ENCODE assay signal across 15 cellular contexts in genomic region chr17:58382885-58383248, GRCh38. TPM values are rescaled to one million over a fixed set of nuclear protein-coding genes. Genes with fewer than 3 reads are reported as not detected.
DNase-seq lines count a peak whose midpoint lies in the region; ATAC-seq lines count a peak whose summit lies in the region.
"Had no signal": no experiment of that assay in that cellular context is flagged by ENCODE, and none has a peak within 500 bp of the region (broad histone marks: within the 10 kb centered on the region; RNA-seq: fewer than 3 reads in every experiment).

No MANE protein-coding gene starts in this region.

- intact Hi-C loops in activated CD4-positive, alpha-beta T cell treated with anti-CD3 and anti-CD28 coated beads, Interleukin-2, amount 10 ng/mL, durations not matched to agents 24 days and 14 days (cut with micrococcal nuclease) = loop anchor here (1.0 to 2.0 kb wide), 2 partner anchors 30 kb away; partner anchors contain the start of gene SUPT4H1
- intact Hi-C loops in left colon (cut with DNase I, micrococcal nuclease) = no loop called here

- H3K27me3 Mint-ChIP-seq in activated CD4-positive, alpha-beta T cell treated with anti-CD3 and anti-CD28 coated beads, Interleukin-2, amount 10 ng/mL, durations not matched to agents 24 days and 14 days = no peaks in the 10 kb centered on the region
- H3K27me3 Mint-ChIP-seq in T-cell = no peaks in the 10 kb centered on the region

- peaks cover 41% of the 10 kb centered on the region for H3K4me1 Mint-ChIP-seq in activated CD4-positive, alpha-beta T cell treated with anti-CD3 and anti-CD28 coated beads, Interleukin-2, amount 10 ng/mL, durations not matched to agents 24 days and 14 days
- H3K4me1 Mint-ChIP-seq in T-cell = peaks cover 41 to 54% (median 51%) of the 10 kb centered on the region in 3 donors
- H3K4me1 Mint-ChIP-seq in stimulated activated effector memory CD8-positive, alpha-beta T cell treated with anti-CD3 and anti-CD28 coated beads, Interleukin-12 subunit alpha, Interleukin-12 subunit beta, amount 100 ng/mL, for 72 hours = peaks cover 24% of the 10 kb centered on the region

- H3K36me3 Mint-ChIP-seq in activated CD4-positive, alpha-beta T cell treated with anti-CD3 and anti-CD28 coated beads, Interleukin-2, amount 10 ng/mL, durations not matched to agents 24 days and 14 days (ENCODE audit: low read depth) = no peaks in the 10 kb centered on the region
- no peaks in the 10 kb centered on the region for H3K36me3 Mint-ChIP-seq in T-cell
- no peaks in the 10 kb centered on the region for H3K36me3 Mint-ChIP-seq in stimulated activated effector memory CD8-positive, alpha-beta T cell treated with anti-CD3 and anti-CD28 coated beads, Interleukin-12 subunit alpha, Interleukin-12 subunit beta, amount 100 ng/mL, for 72 hours

- no peak for ATAC-seq in T-cell (replicated peaks in 1 of 4)
- peak; percentile 27 for ATAC-seq in left colon
- no peak for ATAC-seq in stimulated activated effector memory CD8-positive, alpha-beta T cell treated with anti-CD3 and anti-CD28 coated beads, Interleukin-12 subunit alpha, Interleukin-12 subunit beta, amount 100 ng/mL, for 72 hours
- no peak for ATAC-seq in GM19397 (IDR thresholded peaks at IDR 0.05; ENCODE audit: unreplicated experiment)

- CTCF ChIA-PET in T-cell (lab: Charles Lee) = interaction anchor here in 1 of 2 donors (1.0 to 2.4 kb wide), 3 partner anchors 32 to 65 kb away, joined by 3 to 7 read pairs (median 4); no protein-coding TSS in a partner anchor

- H3K4me3 Mint-ChIP-seq in activated CD4-positive, alpha-beta T cell treated with anti-CD3 and anti-CD28 coated beads, Interleukin-2, amount 10 ng/mL, durations not matched to agents 24 days and 14 days = no peak overlapping the region
- H3K4me3 Mint-ChIP-seq in T-cell = peak overlapping the region in 1 of 3 donors; percentile 5
- H3K4me3 Mint-ChIP-seq in stimulated activated effector memory CD8-positive, alpha-beta T cell treated with anti-CD3 and anti-CD28 coated beads, Interleukin-12 subunit alpha, Interleukin-12 subunit beta, amount 100 ng/mL, for 72 hours = no peak overlapping the region
- H3K4me3 Mint-ChIP-seq: endodermal cell had no signal

- H3K9me3 Mint-ChIP-seq in activated CD4-positive, alpha-beta T cell treated with anti-CD3 and anti-CD28 coated beads, Interleukin-2, amount 10 ng/mL, durations not matched to agents 24 days and 14 days = no peaks in the 10 kb centered on the region
- no peaks in the 10 kb centered on the region for H3K9me3 Mint-ChIP-seq in T-cell
- H3K9me3 Mint-ChIP-seq in stimulated activated effector memory CD8-positive, alpha-beta T cell treated with anti-CD3 and anti-CD28 coated beads, Interleukin-12 subunit alpha, Interleukin-12 subunit beta, amount 100 ng/mL, for 72 hours = no peaks in the 10 kb centered on the region
- H3K9me3 Mint-ChIP-seq: endodermal cell had no signal

- no peak for DNase-seq in activated CD4-positive, alpha-beta T cell treated with anti-CD3 and anti-CD28 coated beads, Interleukin-2, amount 10 ng/mL, durations not matched to agents 24 days and 14 days
- no peak for DNase-seq in activated CD4-positive, alpha-beta T cell treated with anti-CD3 and anti-CD28 coated beads for 4 hours
- DNase-seq in T-cell = no peak
- peak; percentile 51 to 63 for DNase-seq in left colon
- no peak for DNase-seq in stimulated activated effector memory CD8-positive, alpha-beta T cell treated with anti-CD3 and anti-CD28 coated beads, Interleukin-12 subunit alpha, Interleukin-12 subunit beta, amount 100 ng/mL, for 72 hours (ENCODE audit: low spot score in 2 of 2)
- DNase-seq in NCI-H526 (lab: John Stamatoyannopoulos, UW) = no peak
- no peak for DNase-seq in activated gamma-delta T cell (lab: John Stamatoyannopoulos, UW)
- DNase-seq: activated naive CD4-positive, alpha-beta T cell; endodermal cell; GOT3; NCI-H1930; NCI-H510A treated with DMSO at 0.1 percent for 48 hours had no signal

- peak overlapping the region; percentile 68 for H3K27ac Mint-ChIP-seq in activated CD4-positive, alpha-beta T cell treated with anti-CD3 and anti-CD28 coated beads, Interleukin-2, amount 10 ng/mL, durations not matched to agents 24 days and 14 days
- H3K27ac Mint-ChIP-seq in T-cell = peak overlapping the region; percentile 81 to 83
- H3K27ac Mint-ChIP-seq in stimulated activated effector memory CD8-positive, alpha-beta T cell treated with anti-CD3 and anti-CD28 coated beads, Interleukin-12 subunit alpha, Interleukin-12 subunit beta, amount 100 ng/mL, for 72 hours = peak overlapping the region; percentile 1
- H3K27ac Mint-ChIP-seq: endodermal cell had no signal

- POLR2A ChIA-PET in T-cell (lab: Charles Lee) = interaction anchor here in 1 of 2 donors (0.5 kb wide), 1 partner anchor 1122 kb away, joined by 5 read pairs; no protein-coding TSS in a partner anchor

RNA-seq across cellular contexts. Expression of gene SUPT4H1, which starts 30.9 kb away (rescaled TPM):
- 139 and 143 TPM in 2 replicates for total RNA-seq in activated CD4-positive, alpha-beta T cell treated with anti-CD3 and anti-CD28 coated beads, Interleukin-2, amount 10 ng/mL, durations not matched to agents 24 days and 14 days
- 10 to 100 TPM; 40.5 to 77.3 (median 63.2) TPM for total RNA-seq in T-cell
- total RNA-seq in left colon = 10 to 100 TPM; 58.1 to 63.0 TPM

RNA-seq across cellular contexts. Expression of gene RNF43, which starts 34.5 kb away (rescaled TPM):
- 0.95 and 1.6 TPM in 2 replicates for total RNA-seq in activated CD4-positive, alpha-beta T cell treated with anti-CD3 and anti-CD28 coated beads, Interleukin-2, amount 10 ng/mL, durations not matched to agents 24 days and 14 days
- total RNA-seq in T-cell = 1 to 10 TPM; 1.2 to 4.0 (median 1.8) TPM
- total RNA-seq in left colon = 10 to 100 TPM; 37.3 to 50.5 TPM

RNA-seq across cellular contexts. Expression of gene TSPOAP1, which starts 54.3 kb away (rescaled TPM):
- total RNA-seq in activated CD4-positive, alpha-beta T cell treated with anti-CD3 and anti-CD28 coated beads, Interleukin-2, amount 10 ng/mL, durations not matched to agents 24 days and 14 days = 22.6 and 23.6 TPM in 2 replicates
- 10 to 100 TPM; 15.6 to 62.7 (median 19.9) TPM for total RNA-seq in T-cell
- total RNA-seq in left colon = 1 to 10 TPM; 6.1 to 7.9 TPM
- total RNA-seq: pulmonary artery endothelial cell, SK-MEL-5 had no signal

Comparison
In these comparisons a context has a peak if more than half of its experiments do, and no peak if none do; other contexts are left out.
1. DNase-seq: peak in left colon (2 of 2); none in activated CD4-positive, alpha-beta T cell treated with anti-CD3 and anti-CD28 coated beads, Interleukin-2, amount 10 ng/mL, durations not matched to agents 24 days and 14 days (single experiment), activated CD4-positive, alpha-beta T cell treated with anti-CD3 and anti-CD28 coated beads for 4 hours (0 of 2), T-cell (0 of 34), stimulated activated effector memory CD8-positive, alpha-beta T cell treated with anti-CD3 and anti-CD28 coated beads, Interleukin-12 subunit alpha, Interleukin-12 subunit beta, amount 100 ng/mL, for 72 hours (0 of 2), NCI-H526 (0 of 2) and activated gamma-delta T cell (single experiment).
2. H3K27ac Mint-ChIP-seq: peak in every context shown above with its lines; median percentile 82 in T-cell; 68 in activated CD4-positive, alpha-beta T cell treated with anti-CD3 and anti-CD28 coated beads, Interleukin-2, amount 10 ng/mL, durations not matched to agents 24 days and 14 days; 1 in stimulated activated effector memory CD8-positive, alpha-beta T cell treated with anti-CD3 and anti-CD28 coated beads, Interleukin-12 subunit alpha, Interleukin-12 subunit beta, amount 100 ng/mL, for 72 hours.
3. RNA of gene RNF43, which starts 34.5 kb away (total RNA-seq): 37.3 to 50.5 TPM in left colon; 1.2 to 4.0 TPM in T-cell and 0.95 to 1.6 TPM in activated CD4-positive, alpha-beta T cell treated with anti-CD3 and anti-CD28 coated beads, Interleukin-2, amount 10 ng/mL, durations not matched to agents 24 days and 14 days; every median in the first group is over 4 times any median in the second.